Comparison of ENCODE assay signal across 21 cellular contexts in the genomic region with DNA sequence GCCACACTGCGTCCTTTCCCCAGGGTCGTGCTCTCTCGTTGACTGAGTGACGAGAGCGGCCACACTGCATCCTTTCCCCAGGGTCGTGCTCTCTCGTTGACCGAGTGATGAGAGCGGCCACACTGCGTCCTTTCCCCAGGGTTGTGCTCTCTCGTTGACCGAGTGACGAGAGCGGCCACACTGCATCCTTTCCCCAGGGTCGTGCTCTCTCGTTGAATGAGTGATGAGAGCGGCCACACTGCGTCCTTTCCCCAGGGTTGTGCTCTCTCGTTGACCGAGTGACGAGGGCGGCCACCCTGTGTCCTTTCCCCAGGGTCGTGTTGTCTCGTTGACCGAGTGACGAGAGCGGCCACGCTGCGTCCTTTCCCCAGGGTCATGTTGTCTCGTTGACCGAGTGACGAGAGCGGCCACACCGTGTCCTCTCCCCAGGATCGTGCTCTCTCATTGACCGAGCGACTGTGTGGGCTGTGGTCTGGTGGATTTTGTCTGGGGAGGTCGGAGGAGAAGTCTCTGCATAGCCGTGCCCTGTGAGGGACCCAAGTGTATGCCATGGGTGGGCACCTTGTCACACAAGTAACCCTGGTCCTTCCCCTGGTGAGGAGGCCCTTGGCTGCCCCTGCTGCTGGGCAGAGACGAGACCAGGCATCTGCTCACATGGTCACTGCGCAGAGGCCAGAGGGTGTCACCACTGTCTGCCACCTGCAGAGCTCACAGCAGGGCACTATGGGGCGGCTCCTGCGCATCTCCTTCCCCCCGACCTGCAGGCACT.
"Had no signal": no experiment of that assay in that cellular context is flagged by ENCODE, and none has a peak within 500 bp of the region (broad histone marks: within the 10 kb centered on the region; RNA-seq: fewer than 3 reads in every experiment).

No MANE protein-coding gene starts in this region.

- H3K4me3 ChIP-seq: ascending aorta, coronary artery, sigmoid colon, smooth muscle cell, testis, uterus had no signal

- H3K9me3 ChIP-seq: ascending aorta, sigmoid colon, testis, uterus had no signal

- H3K27me3 ChIP-seq: ascending aorta, sigmoid colon, testis, uterus had no signal

- H3K4me1 Mint-ChIP-seq: activated T-helper 17 cell treated with anti-CD3 and anti-CD28 coated beads, Interleukin-2, amount 50 U/mL, for 72 hours had no signal

- H3K27me3 Mint-ChIP-seq: activated CD4-positive, alpha-beta T cell treated with anti-CD3 and anti-CD28 coated beads, Interleukin-2, amount 10 ng/mL, durations not matched to agents 7 days and 5 days; activated T-helper 17 cell treated with anti-CD3 and anti-CD28 coated beads, Interleukin-2, amount 50 U/mL, for 72 hours; naive thymus-derived CD8-positive, alpha-beta T cell had no signal

- H3K36me3 ChIP-seq: uterus had no signal

- H3K36me3 Mint-ChIP-seq: activated naive CD4-positive, alpha-beta T cell treated with anti-CD3 and anti-CD28 coated beads, Interleukin-2, amount 50 U/mL, for 72 hours had no signal

- H3K4me1 ChIP-seq: ascending aorta, sigmoid colon, testis, uterus had no signal

- H3K27ac ChIP-seq: ascending aorta, coronary artery, sigmoid colon, testis, uterus had no signal

- H3K27ac Mint-ChIP-seq: activated CD4-positive, alpha-beta T cell treated with anti-CD3 and anti-CD28 coated beads, Interleukin-2, amount 10 ng/mL, durations not matched to agents 7 days and 5 days; activated naive CD4-positive, alpha-beta T cell treated with anti-CD3 and anti-CD28 coated beads, Interleukin-2, amount 50 U/mL, for 72 hours; activated T-helper 17 cell treated with anti-CD3 and anti-CD28 coated beads, Interleukin-2, amount 50 U/mL, for 72 hours; mesothelial cell of epicardium had no signal

- DNase-seq: activated CD4-positive, alpha-beta T cell treated with anti-CD3 and anti-CD28 coated beads, Interleukin-2, amount 10 ng/mL, durations not matched to agents 7 days and 5 days; activated CD4-positive, CD25-positive, alpha-beta regulatory T cell treated with anti-CD3 and anti-CD28 coated beads, Interleukin-2, amount 50 U/mL, for 72 hours; activated T-cell treated with anti-CD3 and anti-CD28 coated beads, Interleukin-2, amount 50 U/mL, for 1 hour; cerebellar nuclear complex; kidney; mammary epithelial cell; occipital lobe; sigmoid colon; stimulated activated CD4-positive, alpha-beta T cell treated with anti-CD3 and anti-CD28 coated beads, Interleukin-2, amount 100 ng/mL, for 48 hours; stimulated activated naive CD4-positive, alpha-beta T cell; T-helper 2 cell; testis; trophoblast cell; uterus had no signal

- H3K4me3 Mint-ChIP-seq: activated CD4-positive, alpha-beta T cell treated with anti-CD3 and anti-CD28 coated beads, Interleukin-2, amount 10 ng/mL, durations not matched to agents 7 days and 5 days; activated T-helper 17 cell treated with anti-CD3 and anti-CD28 coated beads, Interleukin-2, amount 50 U/mL, for 72 hours; mesothelial cell of epicardium; naive thymus-derived CD8-positive, alpha-beta T cell had no signal

- H3K4me2 ChIP-seq: smooth muscle cell had no signal

- H3K9me3 Mint-ChIP-seq: activated CD4-positive, alpha-beta T cell treated with anti-CD3 and anti-CD28 coated beads, Interleukin-2, amount 10 ng/mL, durations not matched to agents 7 days and 5 days; activated naive CD4-positive, alpha-beta T cell treated with anti-CD3 and anti-CD28 coated beads, Interleukin-2, amount 50 U/mL, for 72 hours; activated T-helper 17 cell treated with anti-CD3 and anti-CD28 coated beads, Interleukin-2, amount 50 U/mL, for 72 hours; mesothelial cell of epicardium; naive thymus-derived CD8-positive, alpha-beta T cell had no signal
